In genomic region chr5:94316916-94317838, GRCh38 we compare ENCODE assay signal across 21 cellular contexts.
A peak's percentile ranks its signal among the peaks of the same experiment; 100 is the strongest.
DNase-seq lines count a peak whose midpoint lies in the region; ATAC-seq and TF ChIP-seq lines count a peak whose summit lies in the region.
"Had no signal": no experiment of that assay in that cellular context is flagged by ENCODE, and none has a peak within 500 bp of the region (broad histone marks: within the 10 kb centered on the region; RNA-seq: fewer than 3 reads in every experiment).

No MANE protein-coding gene starts in this region.

- H3K4me1 ChIP-seq in GM23338 (ENCODE audit: insufficient read depth): peaks cover 19% of the 10 kb centered on the region
- H3K4me1 ChIP-seq in mesendoderm (ENCODE audit: control insufficient read depth, low read depth, low read length): peaks cover 2% of the 10 kb centered on the region

- no peak overlapping the region for H3K18ac ChIP-seq in mesendoderm (ENCODE audit: low read length)

- no peaks in the 10 kb centered on the region for H3K9me3 Mint-ChIP-seq in GM23338
- no peaks in the 10 kb centered on the region for H3K9me3 Mint-ChIP-seq in brain
- H3K9me3 Mint-ChIP-seq: activated naive CD4-positive, alpha-beta T cell treated with anti-CD3 and anti-CD28 coated beads for 36 hours; activated T-cell treated with anti-CD3 and anti-CD28 coated beads, Interleukin-2, amount 50 U/mL, for 4 hours; CD8-positive, alpha-beta memory T cell; stimulated activated naive CD8-positive, alpha-beta T cell treated with anti-CD3 and anti-CD28 coated beads, Interleukin-15, amount 100 ng/mL, for 72 hours; type B pancreatic cell had no signal

- peak overlapping the region; percentile 55 for H3K4ac ChIP-seq in mesendoderm (ENCODE audit: low read depth, low read length)

- no peak for DNase-seq in GM23338 (ENCODE audit: low spot score)
- peak; percentile 11 for DNase-seq in NCI-H2227 (lab: John Stamatoyannopoulos, UW; ENCODE audit: unreplicated experiment)
- DNase-seq in mesendoderm: no peak
- DNase-seq in dorsolateral prefrontal cortex: no peak
- DNase-seq: activated CD4-positive, CD25-positive, alpha-beta regulatory T cell treated with anti-CD3 and anti-CD28 coated beads, Interleukin-2, amount 50 U/mL, for 72 hours; activated naive CD4-positive, alpha-beta T cell treated with anti-CD3 and anti-CD28 coated beads for 36 hours; activated T-cell treated with anti-CD3 and anti-CD28 coated beads, Interleukin-2, amount 50 U/mL, for 4 hours; anterior cingulate cortex; CD8-positive, alpha-beta memory T cell; DMS79; effector CD8-positive, alpha-beta T cell; heart right ventricle; NCI-H146; stimulated activated CD4-positive, alpha-beta T cell treated with anti-CD3 and anti-CD28 coated beads, Interleukin-4, amount 100 ng/mL, for 24 hours; stimulated activated naive CD8-positive, alpha-beta T cell treated with anti-CD3 and anti-CD28 coated beads, Interleukin-15, amount 100 ng/mL, for 72 hours had no signal

- H3K4me1 Mint-ChIP-seq in GM23338 (peaks cover 35% of the 10 kb centered on the region), brain (peaks cover 47% of the 10 kb centered on the region)
- H3K4me1 Mint-ChIP-seq: CD8-positive, alpha-beta memory T cell; stimulated activated naive CD8-positive, alpha-beta T cell treated with anti-CD3 and anti-CD28 coated beads, Interleukin-15, amount 100 ng/mL, for 72 hours had no signal

- no peak overlapping the region for H4K8ac ChIP-seq in mesendoderm (ENCODE audit: low read depth, low read length)

- H3K27ac Mint-ChIP-seq in GM23338 (0 out of 2 replicates have a peak overlapping the region, but pooled peaks have one; percentile 1), brain (peak overlapping the region in 3 of 5 experiments; percentile 13 to 86 (median 20))
- H3K27ac Mint-ChIP-seq: activated naive CD4-positive, alpha-beta T cell treated with anti-CD3 and anti-CD28 coated beads for 36 hours; CD8-positive, alpha-beta memory T cell; stimulated activated naive CD8-positive, alpha-beta T cell treated with anti-CD3 and anti-CD28 coated beads, Interleukin-15, amount 100 ng/mL, for 72 hours; type B pancreatic cell had no signal

- ATAC-seq in GM23338 (no peak), GM21529 (IDR thresholded peaks at IDR 0.05; ENCODE audit: unreplicated experiment) (no peak), HG03342 (IDR thresholded peaks at IDR 0.05; ENCODE audit: unreplicated experiment) (no peak), GM18868 (IDR thresholded peaks at IDR 0.05; ENCODE audit: unreplicated experiment) (no peak)
- ATAC-seq: activated T-cell treated with anti-CD3 and anti-CD28 coated beads, Interleukin-2, amount 50 U/mL, for 4 hours; esophagus mucosa; stimulated activated naive CD8-positive, alpha-beta T cell treated with anti-CD3 and anti-CD28 coated beads, Interleukin-15, amount 100 ng/mL, for 72 hours had no signal

- intact Hi-C loops in dorsolateral prefrontal cortex (cut with DNase I): no loop called here

- H2AK5ac ChIP-seq in mesendoderm (ENCODE audit: low read length): no peak overlapping the region

- H4K20me1 ChIP-seq in GM23338 (replicated peaks; ENCODE audit: insufficient read depth): no peaks in the 10 kb centered on the region; the same call in none of the 2 replicates

- H3K4me3 Mint-ChIP-seq in GM23338 (no peak overlapping the region), brain (peak overlapping the region in 1 of 5 experiments; percentile 22)
- H3K4me3 Mint-ChIP-seq: activated naive CD4-positive, alpha-beta T cell treated with anti-CD3 and anti-CD28 coated beads for 36 hours; activated T-cell treated with anti-CD3 and anti-CD28 coated beads, Interleukin-2, amount 50 U/mL, for 4 hours; CD8-positive, alpha-beta memory T cell; stimulated activated naive CD8-positive, alpha-beta T cell treated with anti-CD3 and anti-CD28 coated beads, Interleukin-15, amount 100 ng/mL, for 72 hours; type B pancreatic cell had no signal

- peak overlapping the region; percentile 26 for H4K5ac ChIP-seq in mesendoderm (ENCODE audit: low read length)

- H3K27me3 ChIP-seq in GM23338 (ENCODE audit: insufficient read depth) (no peaks in the 10 kb centered on the region), mesendoderm (ENCODE audit: insufficient read depth, low read length, poor library complexity) (no peaks in the 10 kb centered on the region), dorsolateral prefrontal cortex (no peaks in the 10 kb centered on the region)
- H3K27me3 ChIP-seq: heart right ventricle had no signal

- H3K79me2 ChIP-seq in GM23338 (replicated peaks; ENCODE audit: insufficient read depth) (peaks cover 95% of the 10 kb centered on the region), mesendoderm (ENCODE audit: control insufficient read depth, insufficient read depth, low read length) (no peaks in the 10 kb centered on the region)

- H2BK120ac ChIP-seq in mesendoderm (ENCODE audit: low read depth, low read length): no peak overlapping the region

- no peak overlapping the region for H2AFZ ChIP-seq in GM23338

- WGBS in mesendoderm (ENCODE audit: extremely low coverage, insufficient coverage, low lambda C conversion rate): no CpG with 5 or more reads among the region's 6 CpGs

- no peaks in the 10 kb centered on the region for H3F3A ChIP-seq in GM23338 (replicated peaks; ENCODE audit: low read depth)

- H2BK15ac ChIP-seq in mesendoderm (replicated peaks; ENCODE audit: low read depth): no peak overlapping the region

- no peak overlapping the region for H3K4me2 ChIP-seq in GM23338
- no peak overlapping the region for H3K4me2 ChIP-seq in mesendoderm (ENCODE audit: low read length)

- no peaks in the 10 kb centered on the region for H3K9me2 ChIP-seq in GM23338 (ENCODE audit: insufficient read depth)

- no peaks in the 10 kb centered on the region for H3K36me3 Mint-ChIP-seq in GM23338 (ENCODE audit: low read depth)
- no peaks in the 10 kb centered on the region for H3K36me3 Mint-ChIP-seq in brain
- H3K36me3 Mint-ChIP-seq: CD8-positive, alpha-beta memory T cell; type B pancreatic cell had no signal

- H3K9ac ChIP-seq in mesendoderm (ENCODE audit: low read length): no peak overlapping the region

- H3K36me3 ChIP-seq in GM23338 (ENCODE audit: insufficient read depth): no peaks in the 10 kb centered on the region
- no peaks in the 10 kb centered on the region for H3K36me3 ChIP-seq in mesendoderm (ENCODE audit: control insufficient read depth, insufficient read depth, low read length)
- H3K36me3 ChIP-seq: heart right ventricle had no signal

- H3K27ac ChIP-seq in GM23338 (ENCODE audit: low read depth) (no peak overlapping the region), mesendoderm (ENCODE audit: low read depth, low read length) (no peak overlapping the region), dorsolateral prefrontal cortex (peak overlapping the region in 1 of 59 donors; percentile 18)
- H3K27ac ChIP-seq: heart right ventricle had no signal

- no peaks in the 10 kb centered on the region for H3K79me1 ChIP-seq in mesendoderm (ENCODE audit: low read length)

- H3K56ac ChIP-seq in mesendoderm (ENCODE audit: low read length): peak overlapping the region; percentile 28

- H3K4me3 ChIP-seq in GM23338 (no peak overlapping the region), mesendoderm (ENCODE audit: low read length) (no peak overlapping the region), dorsolateral prefrontal cortex (no peak overlapping the region)
- H3K4me3 ChIP-seq: heart right ventricle had no signal

- H3K27me3 Mint-ChIP-seq in GM23338 (ENCODE audit: insufficient read depth, low read depth, poor library complexity) (peaks cover 2% of the 10 kb centered on the region), brain (no peaks in the 10 kb centered on the region)
- H3K27me3 Mint-ChIP-seq: CD8-positive, alpha-beta memory T cell; stimulated activated naive CD8-positive, alpha-beta T cell treated with anti-CD3 and anti-CD28 coated beads, Interleukin-15, amount 100 ng/mL, for 72 hours; type B pancreatic cell had no signal

- TF ChIP-seq CTCF in GM23338 (conservative IDR thresholded peaks at IDR 0.05; ENCODE audit: low read depth in 2 of 2) (no peak), brain (conservative IDR thresholded peaks at IDR 0.05) (no peak), dorsolateral prefrontal cortex (IDR thresholded peaks at IDR 0.05 in 54 of 56, conservative IDR thresholded peaks at IDR 0.05 in 2 of 56; ENCODE audit: low read depth in 1 of 56, partially characterized antibody in 56 of 56) (no peak)

- H2BK5ac ChIP-seq in mesendoderm (ENCODE audit: low read length): no peak overlapping the region

- no peak overlapping the region for H3K23ac ChIP-seq in mesendoderm (ENCODE audit: low read length)

TF ChIP-seq in GM23338, 12 proteins besides CTCF, POLR2A, EP300 and RAD21 (continues in another document):
- TF ChIP-seq NANOG (IDR thresholded peaks at IDR 0.05; ENCODE audit: borderline replicate concordance) (no peak), REST (IDR thresholded peaks at IDR 0.05; ENCODE audit: unreplicated experiment) (no peak), CREB1 (CRISPR knock-in tag; IDR thresholded peaks at IDR 0.05; ENCODE audit: low read depth) (no peak), EZH2 (IDR thresholded peaks at IDR 0.05; ENCODE audit: low read depth, unreplicated experiment) (no peak)
